Comparison of ENCODE assay signal across 1 cellular context in the genomic region with DNA sequence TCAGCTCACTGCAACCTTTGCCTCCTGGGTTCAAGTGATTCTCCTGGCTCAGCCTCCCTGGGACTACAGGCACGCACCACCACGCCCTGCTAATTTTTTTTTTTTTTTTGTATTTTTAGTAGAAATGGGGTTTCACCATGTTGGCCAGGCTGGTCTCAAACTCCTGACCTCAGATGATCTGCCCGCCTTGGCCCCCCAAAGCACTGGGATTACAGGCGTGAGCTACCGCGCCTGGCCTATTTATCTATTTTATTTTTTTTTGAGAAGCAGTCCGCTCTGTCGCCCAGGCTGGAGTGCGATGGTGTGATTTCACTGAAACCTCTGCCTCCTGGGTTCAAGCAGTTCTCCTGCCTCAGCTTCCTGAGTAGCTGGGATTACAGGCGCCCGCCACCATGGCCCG.
TF ChIP-seq lines count a peak whose summit lies in the region.

No MANE protein-coding gene starts in this region.

TF ChIP-seq in K562, 482 proteins besides CTCF, POLR2A, EP300 and RAD21:
- TF ChIP-seq ZFX (CRISPR knock-in tag; IDR thresholded peaks at IDR 0.05) (0 out of 2 replicates have a peak, but pooled peaks have one; percentile 9), RBBP5 (IDR thresholded peaks at IDR 0.05; ENCODE audit: borderline replicate concordance, insufficient read depth, low read length, poor library complexity, severe bottlenecking) (peak; percentile 14)
- TF ChIP-seq, protein P1, sequence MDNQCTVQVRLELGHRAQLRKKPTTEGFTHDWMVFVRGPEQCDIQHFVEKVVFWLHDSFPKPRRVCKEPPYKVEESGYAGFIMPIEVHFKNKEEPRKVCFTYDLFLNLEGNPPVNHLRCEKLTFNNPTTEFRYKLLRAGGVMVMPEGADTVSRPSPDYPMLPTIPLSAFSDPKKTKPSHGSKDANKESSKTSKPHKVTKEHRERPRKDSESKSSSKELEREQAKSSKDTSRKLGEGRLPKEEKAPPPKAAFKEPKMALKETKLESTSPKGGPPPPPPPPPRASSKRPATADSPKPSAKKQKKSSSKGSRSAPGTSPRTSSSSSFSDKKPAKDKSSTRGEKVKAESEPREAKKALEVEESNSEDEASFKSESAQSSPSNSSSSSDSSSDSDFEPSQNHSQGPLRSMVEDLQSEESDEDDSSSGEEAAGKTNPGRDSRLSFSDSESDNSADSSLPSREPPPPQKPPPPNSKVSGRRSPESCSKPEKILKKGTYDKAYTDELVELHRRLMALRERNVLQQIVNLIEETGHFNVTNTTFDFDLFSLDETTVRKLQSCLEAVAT (IDR thresholded peaks at IDR 0.05), result 0 out of 4 replicates have a peak, but pooled peaks of 1 of the 2 experiments have one; percentile 53
